Comparison of ENCODE assay signal across 10 cellular contexts in genomic region chr11:43278302-43278956, GRCh38. TPM values are rescaled to one million over a fixed set of nuclear protein-coding genes. Genes with fewer than 3 reads are reported as not detected.
DNase-seq lines count a peak whose midpoint lies in the region; ATAC-seq and TF ChIP-seq lines count a peak whose summit lies in the region.
"Had no signal": no experiment of that assay in that cellular context is flagged by ENCODE, and none has a peak within 500 bp of the region (broad histone marks: within the 10 kb centered on the region; RNA-seq: fewer than 3 reads in every experiment).

No MANE protein-coding gene starts in this region.

- no peaks in the 10 kb centered on the region for H4K20me1 ChIP-seq in neural progenitor cell (ENCODE audit: low read depth)

- no peak overlapping the region for H3K27ac Mint-ChIP-seq in neural progenitor cell
- H3K27ac Mint-ChIP-seq in stimulated activated effector memory CD8-positive, alpha-beta T cell treated with anti-CD3 and anti-CD28 coated beads, Interleukin-12 subunit alpha, Interleukin-12 subunit beta, amount 100 ng/mL, for 72 hours = no peak overlapping the region
- no peak overlapping the region for H3K27ac Mint-ChIP-seq in naive thymus-derived CD8-positive, alpha-beta T cell

- H3K4me1 ChIP-seq in cardiac muscle cell (ENCODE audit: low read depth) (no peaks in the 10 kb centered on the region), neural progenitor cell (no peaks in the 10 kb centered on the region), transverse colon (no peaks in the 10 kb centered on the region)
- H3K4me1 ChIP-seq: parathyroid adenoma had no signal

- H3K27ac ChIP-seq in cardiac muscle cell (no peak overlapping the region), neural progenitor cell (no peak overlapping the region), transverse colon (no peak overlapping the region)
- H3K27ac ChIP-seq: parathyroid adenoma had no signal

- H3F3A ChIP-seq in neural progenitor cell (ENCODE audit: low read depth) = no peaks in the 10 kb centered on the region

- H3K9me3 Mint-ChIP-seq in neural progenitor cell = peaks cover 2% of the 10 kb centered on the region
- peaks cover 5% of the 10 kb centered on the region for H3K9me3 Mint-ChIP-seq in stimulated activated effector memory CD8-positive, alpha-beta T cell treated with anti-CD3 and anti-CD28 coated beads, Interleukin-12 subunit alpha, Interleukin-12 subunit beta, amount 100 ng/mL, for 72 hours
- H3K9me3 Mint-ChIP-seq in naive thymus-derived CD8-positive, alpha-beta T cell = peaks cover 0 to 11% (median 8%) of the 10 kb centered on the region in 9 donors

- 39 to 49% methylated on average over 3 to 9 of the region's 9 CpGs for WGBS in transverse colon (ENCODE audit: low coverage in 1 of 2), 2 donors

- no peak overlapping the region for H3K4me3 Mint-ChIP-seq in neural progenitor cell
- H3K4me3 Mint-ChIP-seq in stimulated activated effector memory CD8-positive, alpha-beta T cell treated with anti-CD3 and anti-CD28 coated beads, Interleukin-12 subunit alpha, Interleukin-12 subunit beta, amount 100 ng/mL, for 72 hours = no peak overlapping the region
- H3K4me3 Mint-ChIP-seq in naive thymus-derived CD8-positive, alpha-beta T cell = no peak overlapping the region

- H3K4me2 ChIP-seq in neural progenitor cell = no peak overlapping the region

- no peaks in the 10 kb centered on the region for H3K79me2 ChIP-seq in neural progenitor cell (ENCODE audit: low read depth)
- H3K79me2 ChIP-seq: parathyroid adenoma had no signal

- no peak for TF ChIP-seq POLR2A in transverse colon (IDR thresholded peaks at IDR 0.05)

- peaks cover 4% of the 10 kb centered on the region for H3K27me3 Mint-ChIP-seq in neural progenitor cell (ENCODE audit: insufficient read depth, low read depth)
- peaks cover 1 to 38% (median 14%) of the 10 kb centered on the region in 5 donors for H3K27me3 Mint-ChIP-seq in naive thymus-derived CD8-positive, alpha-beta T cell

- intact Hi-C loops in cardiac septum (cut with DNase I) (no loop called here), transverse colon (cut with DNase I; ENCODE audit: low total_unique reads) (no loop called here)

- DNase-seq in cardiac muscle cell (ENCODE audit: low read depth in 1 of 2, low spot score in 1 of 2) (peak; percentile 19 to 34), cardiac septum (ENCODE audit: low spot score) (no peak), NCI-H2171 treated with DMSO at 0.1 percent for 48 hours (lab: John Stamatoyannopoulos, UW) (peak; percentile 53), T47D (ENCODE audit: low read depth in 1 of 2, low spot score in 1 of 2) (peak; percentile 79 to 86), neural progenitor cell (ENCODE audit: low spot score) (peak; percentile 68), transverse colon (no peak)
- DNase-seq in stimulated activated effector memory CD8-positive, alpha-beta T cell treated with anti-CD3 and anti-CD28 coated beads, Interleukin-12 subunit alpha, Interleukin-12 subunit beta, amount 100 ng/mL, for 72 hours (ENCODE audit: low spot score in 2 of 2) = no peak
- DNase-seq in naive thymus-derived CD8-positive, alpha-beta T cell = no peak
- DNase-seq: DND-41 had no signal

- no peaks in the 10 kb centered on the region for H3K4me1 Mint-ChIP-seq in neural progenitor cell
- H3K4me1 Mint-ChIP-seq in stimulated activated effector memory CD8-positive, alpha-beta T cell treated with anti-CD3 and anti-CD28 coated beads, Interleukin-12 subunit alpha, Interleukin-12 subunit beta, amount 100 ng/mL, for 72 hours = no peaks in the 10 kb centered on the region
- no peaks in the 10 kb centered on the region for H3K4me1 Mint-ChIP-seq in naive thymus-derived CD8-positive, alpha-beta T cell

- no peak overlapping the region for H3K9ac ChIP-seq in neural progenitor cell
- H3K9ac ChIP-seq: parathyroid adenoma had no signal

- H3K9me3 ChIP-seq in cardiac muscle cell (ENCODE audit: low read depth) (no peaks in the 10 kb centered on the region), neural progenitor cell (ENCODE audit: low read depth) (no peaks in the 10 kb centered on the region), transverse colon (no peaks in the 10 kb centered on the region)

- no peaks in the 10 kb centered on the region for H3K36me3 Mint-ChIP-seq in neural progenitor cell
- H3K36me3 Mint-ChIP-seq in stimulated activated effector memory CD8-positive, alpha-beta T cell treated with anti-CD3 and anti-CD28 coated beads, Interleukin-12 subunit alpha, Interleukin-12 subunit beta, amount 100 ng/mL, for 72 hours = no peaks in the 10 kb centered on the region
- peaks cover 0 to 7% (median 0%) of the 10 kb centered on the region in 3 donors for H3K36me3 Mint-ChIP-seq in naive thymus-derived CD8-positive, alpha-beta T cell

- in situ Hi-C loops in T47D (cut with HindIII; ENCODE audit: low pct_unique_long_range_greater_than_20kb, low sequenced_read_pairs) = no loop called here
- in situ Hi-C loops in transverse colon (cut with MboI; ENCODE audit: low pct_ligation_motif_present in 1 of 4, low pct_unique_long_range_greater_than_20kb in 1 of 4, low sequenced_read_pairs in 3 of 4) = loop anchor here in 2 of 4 donors (25.0 kb wide), 1 partner anchor 516 kb away; no protein-coding TSS in a partner anchor

- ATAC-seq in stimulated activated effector memory CD8-positive, alpha-beta T cell treated with anti-CD3 and anti-CD28 coated beads, Interleukin-12 subunit alpha, Interleukin-12 subunit beta, amount 100 ng/mL, for 72 hours = no peak
- ATAC-seq in naive thymus-derived CD8-positive, alpha-beta T cell = no peak

- H3K27me3 ChIP-seq in cardiac muscle cell (no peaks in the 10 kb centered on the region), neural progenitor cell (no peaks in the 10 kb centered on the region), transverse colon (peaks cover 17% of the 10 kb centered on the region)

- POLR2A ChIA-PET in naive thymus-derived CD8-positive, alpha-beta T cell (lab: Charles Lee) = no interaction called here

- H3K36me3 ChIP-seq in cardiac muscle cell (no peaks in the 10 kb centered on the region), neural progenitor cell (no peaks in the 10 kb centered on the region), transverse colon (no peaks in the 10 kb centered on the region)

- H3K4me3 ChIP-seq in cardiac muscle cell (no peak overlapping the region), neural progenitor cell (no peak overlapping the region), transverse colon (no peak overlapping the region)

- peak overlapping the region; percentile 75 for H2AFZ ChIP-seq in neural progenitor cell (replicated peaks)
- H2AFZ ChIP-seq: parathyroid adenoma had no signal

- peak; percentile 44 for TF ChIP-seq CTCF in cardiac muscle cell (IDR thresholded peaks at IDR 0.05; ENCODE audit: low read depth, low read length)
- peak; percentile 51 for TF ChIP-seq CTCF in neural progenitor cell (IDR thresholded peaks at IDR 0.05)
- TF ChIP-seq CTCF in transverse colon (IDR thresholded peaks at IDR 0.05) = peak in 2 of 5 experiments; percentile 16 to 20

- no peak for TF ChIP-seq EP300 in transverse colon (IDR thresholded peaks at IDR 0.05; ENCODE audit: low read depth)

RNA-seq across cellular contexts. Expression of gene API5, which starts 33.4 kb away (rescaled TPM):
- total RNA-seq in cardiac muscle cell (68.3 and 76.6 TPM in 2 replicates), cardiac septum (38.8 TPM), neural progenitor cell (ENCODE audit: low replicate concordance) (155 and 239 TPM in 2 replicates), transverse colon (10 to 100 TPM; 18.7 to 74.6 (median 46.6) TPM)
- polyA plus RNA-seq in cardiac muscle cell = 72.7 and 97.4 TPM in 2 replicates
- total RNA-seq in naive thymus-derived CD8-positive, alpha-beta T cell = 100 to 1,000 TPM; 101 TPM
- 100 to 1,000 TPM; 139 to 146 (median 143) TPM for polyA plus RNA-seq in naive thymus-derived CD8-positive, alpha-beta T cell

Comparison
In these comparisons a context has a peak if more than half of its experiments do, and no peak if none do; other contexts are left out.
1. DNase-seq: peak in cardiac muscle cell (2 of 2), NCI-H2171 treated with DMSO at 0.1 percent for 48 hours (single experiment), T47D (2 of 2) and neural progenitor cell (single experiment); none in cardiac septum (single experiment), transverse colon (single experiment), stimulated activated effector memory CD8-positive, alpha-beta T cell treated with anti-CD3 and anti-CD28 coated beads, Interleukin-12 subunit alpha, Interleukin-12 subunit beta, amount 100 ng/mL, for 72 hours (0 of 2) and naive thymus-derived CD8-positive, alpha-beta T cell (0 of 10).